ENCODE assay signal across 8 cellular contexts in genomic region chr1:186985889-186986491, GRCh38.
DNase-seq lines count a peak whose midpoint lies in the region; ATAC-seq and TF ChIP-seq lines count a peak whose summit lies in the region.

No MANE protein-coding gene starts in this region.

- H3K9me3 Mint-ChIP-seq in mesothelial cell of epicardium, result no peaks in the 10 kb centered on the region

- H3K79me2 ChIP-seq in OCI-LY7 (ENCODE audit: insufficient read depth, low read depth, low read length), result no peaks in the 10 kb centered on the region

- no peaks in the 10 kb centered on the region for H3K9me2 ChIP-seq in OCI-LY7 (ENCODE audit: insufficient read depth, low read length)

- POLR2A ChIA-PET in OCI-LY7 (lab: Charles Lee), result interaction anchor here (0.7 to 0.8 kb wide), 2 partner anchors 1448 to 1698 kb away, joined by 3 to 4 read pairs; no protein-coding TSS in a partner anchor

- no peaks in the 10 kb centered on the region for H3K9me3 ChIP-seq in OCI-LY7 (ENCODE audit: low read length)

- TF ChIP-seq CTCF in OCI-LY7 (conservative IDR thresholded peaks at IDR 0.05; ENCODE audit: low read length), result peak; percentile 87
- peak; percentile 83 for TF ChIP-seq CTCF in mesothelial cell of epicardium (IDR thresholded peaks at IDR 0.05; ENCODE audit: unreplicated experiment)

- H3K4me1 Mint-ChIP-seq in mesothelial cell of epicardium, result peaks cover 23% of the 10 kb centered on the region

- H4K20me1 ChIP-seq in OCI-LY7 (ENCODE audit: insufficient read depth, low read length), result no peaks in the 10 kb centered on the region

- intact Hi-C loops in OCI-LY7 (cut with micrococcal nuclease; ENCODE audit: unreplicated experiment), result loop anchor here (1.0 to 10.0 kb wide), 4 partner anchors 261 to 581 kb away; no protein-coding TSS in a partner anchor

- no peak overlapping the region for H3K4me3 ChIP-seq in OCI-LY7 (ENCODE audit: low read depth, low read length, poor library complexity, severe bottlenecking)

- DNase-seq in DMS53 treated with DMSO at 0.1 percent for 48 hours (lab: John Stamatoyannopoulos, UW; ENCODE audit: unreplicated experiment) (peak; percentile 69), KBM-7 (peak; percentile 66), OCI-LY7 (ENCODE audit: low spot score) (peak; percentile 45), dermis microvascular lymphatic vessel endothelial cell (ENCODE audit: low read depth in 2 of 2) (peak; percentile 81 to 83), mesothelial cell of epicardium (ENCODE audit: low spot score in 2 of 2, unreplicated experiment in 2 of 2) (no peak), UCSD-AML1 (lab: John Stamatoyannopoulos, UW; ENCODE audit: unreplicated experiment) (no peak)
- DNase-seq in stimulated activated naive CD8-positive, alpha-beta T cell treated with anti-CD3 and anti-CD28 coated beads, Interleukin-15, Interleukin-2, amounts not matched to agents 100 U/mL and 50 U/mL, for 24 hours, result no peak

- no peak overlapping the region for H3K27ac ChIP-seq in OCI-LY7 (ENCODE audit: low read depth, low read length, poor library complexity, severe bottlenecking)

- in situ Hi-C loops in KBM-7 (cut with MboI; ENCODE audit: low pct_unique_long_range_greater_than_20kb, low sequenced_read_pairs), result loop anchor here (10.0 kb wide), 1 partner anchor 371 kb away; no protein-coding TSS in a partner anchor

- no peak overlapping the region for H3K4me3 Mint-ChIP-seq in mesothelial cell of epicardium

- H3K36me3 ChIP-seq in OCI-LY7 (ENCODE audit: insufficient read depth, low read length), result no peaks in the 10 kb centered on the region

- no peak overlapping the region for H2AFZ ChIP-seq in OCI-LY7 (ENCODE audit: low read length)

- H3K4me1 ChIP-seq in OCI-LY7 (ENCODE audit: insufficient read depth, low read length, poor library complexity, severe bottlenecking), result no peaks in the 10 kb centered on the region

- no TSS peak for BruUV-seq in OCI-LY7 (replicated peaks; lab: Mats Ljungman, UMichigan)

- CTCF ChIA-PET in OCI-LY7 (lab: Charles Lee; ENCODE audit: unreplicated experiment), result no interaction called here

- peak; percentile 85 for ATAC-seq in GM21381 (IDR thresholded peaks at IDR 0.05; ENCODE audit: unreplicated experiment)
- ATAC-seq in stimulated activated naive CD8-positive, alpha-beta T cell treated with anti-CD3 and anti-CD28 coated beads, Interleukin-15, Interleukin-2, amounts not matched to agents 100 U/mL and 50 U/mL, for 24 hours, result no peak

- no peaks in the 10 kb centered on the region for H3K36me3 Mint-ChIP-seq in mesothelial cell of epicardium

- no peak overlapping the region for H3K27ac Mint-ChIP-seq in mesothelial cell of epicardium

- no peaks in the 10 kb centered on the region for H3K27me3 Mint-ChIP-seq in mesothelial cell of epicardium (ENCODE audit: low read depth)

- H3K4me2 ChIP-seq in OCI-LY7 (ENCODE audit: low read length), result no peak overlapping the region

Comparison
In these comparisons a context has a peak if more than half of its experiments do, and no peak if none do; other contexts are left out.
1. DNase-seq: peak in DMS53 treated with DMSO at 0.1 percent for 48 hours (single experiment), KBM-7 (single experiment), OCI-LY7 (single experiment) and dermis microvascular lymphatic vessel endothelial cell (2 of 2); none in mesothelial cell of epicardium (0 of 2), stimulated activated naive CD8-positive, alpha-beta T cell treated with anti-CD3 and anti-CD28 coated beads, Interleukin-15, Interleukin-2, amounts not matched to agents 100 U/mL and 50 U/mL, for 24 hours (single experiment) and UCSD-AML1 (single experiment).